21 cellular contexts compared by ENCODE assay signal in genomic region chrX:153361781-153362397, GRCh38. TPM values are rescaled to one million over a fixed set of nuclear protein-coding genes. Genes with fewer than 3 reads are reported as not detected.
"Had no signal": no experiment of that assay in that cellular context is flagged by ENCODE, and none has a peak within 500 bp of the region (broad histone marks: within the 10 kb centered on the region; RNA-seq: fewer than 3 reads in every experiment).

No MANE protein-coding gene starts in this region.

- H3K9me3 ChIP-seq: testis, upper lobe of right lung had no signal

- H3K4me2 ChIP-seq: hepatocyte had no signal

- H2AFZ ChIP-seq: hepatocyte had no signal

- H3K36me3 ChIP-seq: brain microvascular endothelial cell, right atrium auricular region, upper lobe of right lung had no signal

- H3K27ac ChIP-seq: brain microvascular endothelial cell, hepatocyte, right atrium auricular region, skin epidermis, testis, upper lobe of right lung had no signal

- H3K4me3 ChIP-seq: hepatocyte, lung, right atrium auricular region, skin epidermis, testis, upper lobe of right lung had no signal

- H3K4me1 ChIP-seq: right atrium auricular region, testis, upper lobe of right lung had no signal

- ATAC-seq: activated T-helper 17 cell treated with anti-CD3 and anti-CD28 coated beads, Interleukin-2, amount 50 U/mL, for 72 hours; stimulated activated naive CD8-positive, alpha-beta T cell treated with anti-CD3 and anti-CD28 coated beads, Interleukin-15, amount 100 ng/mL, for 72 hours; upper lobe of right lung; WTC11 had no signal

- DNase-seq: activated CD4-positive, alpha-beta T cell treated with anti-CD3 and anti-CD28 coated beads, Interleukin-2, amount 10 ng/mL, durations not matched to agents 7 days and 5 days; activated naive CD4-positive, alpha-beta T cell treated with anti-CD3 and anti-CD28 coated beads, Interleukin-2, amount 10 ng/mL, durations not matched to agents 7 days and 5 days; activated T-cell treated with anti-CD3 and anti-CD28 coated beads for 4 hours; amniotic stem cell; brain microvascular endothelial cell; endodermal cell; erythroblast; midbrain; naive B cell; stimulated activated CD4-positive, alpha-beta T cell treated with anti-CD3 and anti-CD28 coated beads, Interleukin-4, amount 100 ng/mL, for 4 hours; stimulated activated naive CD8-positive, alpha-beta T cell treated with anti-CD3 and anti-CD28 coated beads, Interleukin-15, amount 100 ng/mL, for 72 hours; testis; upper lobe of right lung had no signal

- H3K79me2 ChIP-seq: hepatocyte had no signal

- H3K27me3 ChIP-seq: brain microvascular endothelial cell, hepatocyte, right atrium auricular region, testis, upper lobe of right lung had no signal

RNA-seq across cellular contexts. Expression of gene PNMA6E, which starts 39.3 kb away (rescaled TPM):
- total RNA-seq: activated CD4-positive, alpha-beta T cell treated with anti-CD3 and anti-CD28 coated beads, Interleukin-2, amount 10 ng/mL, durations not matched to agents 7 days and 5 days; activated CD8-positive, alpha-beta memory T cell treated with anti-CD3 and anti-CD28 coated beads for 36 hours; activated T-helper 17 cell treated with anti-CD3 and anti-CD28 coated beads, Interleukin-2, amount 50 U/mL, for 72 hours; dermis microvascular lymphatic vessel endothelial cell; endodermal cell; hepatocyte; lung; right atrium auricular region; WTC11 had no signal
- polyA plus RNA-seq: hepatocyte had no signal

RNA-seq across cellular contexts. Expression of gene PNMA6F, which starts 40.3 kb away (rescaled TPM):
- total RNA-seq: activated CD4-positive, alpha-beta T cell treated with anti-CD3 and anti-CD28 coated beads, Interleukin-2, amount 10 ng/mL, durations not matched to agents 7 days and 5 days; activated CD8-positive, alpha-beta memory T cell treated with anti-CD3 and anti-CD28 coated beads for 36 hours; activated T-helper 17 cell treated with anti-CD3 and anti-CD28 coated beads, Interleukin-2, amount 50 U/mL, for 72 hours; dermis microvascular lymphatic vessel endothelial cell; endodermal cell; hepatocyte; lung; right atrium auricular region; upper lobe of right lung had no signal
- polyA plus RNA-seq: hepatocyte, lung had no signal
